1 cellular context compared by ENCODE assay signal in the genomic region with DNA sequence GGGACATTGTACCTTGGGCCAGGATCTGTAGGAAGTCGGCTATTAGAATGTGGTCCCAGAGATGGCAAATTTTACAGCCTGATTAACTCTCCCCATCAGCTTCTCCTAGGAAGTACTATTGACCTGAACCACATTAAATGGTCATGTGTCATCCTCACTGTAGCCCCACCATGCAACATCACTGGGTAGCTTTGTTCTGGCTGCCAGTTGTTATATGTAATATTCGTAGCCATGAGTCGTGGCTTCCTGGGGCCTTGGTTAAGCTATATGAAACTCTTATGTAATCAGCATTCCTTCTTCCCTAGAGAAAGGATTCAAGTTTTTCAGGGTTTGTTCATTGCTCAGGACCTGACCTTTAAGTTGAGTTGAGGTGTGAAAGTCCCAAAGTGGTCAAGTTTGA.
TF ChIP-seq lines count a peak whose summit lies in the region.

No MANE protein-coding gene starts in this region.

TF ChIP-seq in GM23338, 12 proteins besides CTCF, POLR2A, EP300 and RAD21 (continued from another document):
- TF ChIP-seq, protein P1, sequence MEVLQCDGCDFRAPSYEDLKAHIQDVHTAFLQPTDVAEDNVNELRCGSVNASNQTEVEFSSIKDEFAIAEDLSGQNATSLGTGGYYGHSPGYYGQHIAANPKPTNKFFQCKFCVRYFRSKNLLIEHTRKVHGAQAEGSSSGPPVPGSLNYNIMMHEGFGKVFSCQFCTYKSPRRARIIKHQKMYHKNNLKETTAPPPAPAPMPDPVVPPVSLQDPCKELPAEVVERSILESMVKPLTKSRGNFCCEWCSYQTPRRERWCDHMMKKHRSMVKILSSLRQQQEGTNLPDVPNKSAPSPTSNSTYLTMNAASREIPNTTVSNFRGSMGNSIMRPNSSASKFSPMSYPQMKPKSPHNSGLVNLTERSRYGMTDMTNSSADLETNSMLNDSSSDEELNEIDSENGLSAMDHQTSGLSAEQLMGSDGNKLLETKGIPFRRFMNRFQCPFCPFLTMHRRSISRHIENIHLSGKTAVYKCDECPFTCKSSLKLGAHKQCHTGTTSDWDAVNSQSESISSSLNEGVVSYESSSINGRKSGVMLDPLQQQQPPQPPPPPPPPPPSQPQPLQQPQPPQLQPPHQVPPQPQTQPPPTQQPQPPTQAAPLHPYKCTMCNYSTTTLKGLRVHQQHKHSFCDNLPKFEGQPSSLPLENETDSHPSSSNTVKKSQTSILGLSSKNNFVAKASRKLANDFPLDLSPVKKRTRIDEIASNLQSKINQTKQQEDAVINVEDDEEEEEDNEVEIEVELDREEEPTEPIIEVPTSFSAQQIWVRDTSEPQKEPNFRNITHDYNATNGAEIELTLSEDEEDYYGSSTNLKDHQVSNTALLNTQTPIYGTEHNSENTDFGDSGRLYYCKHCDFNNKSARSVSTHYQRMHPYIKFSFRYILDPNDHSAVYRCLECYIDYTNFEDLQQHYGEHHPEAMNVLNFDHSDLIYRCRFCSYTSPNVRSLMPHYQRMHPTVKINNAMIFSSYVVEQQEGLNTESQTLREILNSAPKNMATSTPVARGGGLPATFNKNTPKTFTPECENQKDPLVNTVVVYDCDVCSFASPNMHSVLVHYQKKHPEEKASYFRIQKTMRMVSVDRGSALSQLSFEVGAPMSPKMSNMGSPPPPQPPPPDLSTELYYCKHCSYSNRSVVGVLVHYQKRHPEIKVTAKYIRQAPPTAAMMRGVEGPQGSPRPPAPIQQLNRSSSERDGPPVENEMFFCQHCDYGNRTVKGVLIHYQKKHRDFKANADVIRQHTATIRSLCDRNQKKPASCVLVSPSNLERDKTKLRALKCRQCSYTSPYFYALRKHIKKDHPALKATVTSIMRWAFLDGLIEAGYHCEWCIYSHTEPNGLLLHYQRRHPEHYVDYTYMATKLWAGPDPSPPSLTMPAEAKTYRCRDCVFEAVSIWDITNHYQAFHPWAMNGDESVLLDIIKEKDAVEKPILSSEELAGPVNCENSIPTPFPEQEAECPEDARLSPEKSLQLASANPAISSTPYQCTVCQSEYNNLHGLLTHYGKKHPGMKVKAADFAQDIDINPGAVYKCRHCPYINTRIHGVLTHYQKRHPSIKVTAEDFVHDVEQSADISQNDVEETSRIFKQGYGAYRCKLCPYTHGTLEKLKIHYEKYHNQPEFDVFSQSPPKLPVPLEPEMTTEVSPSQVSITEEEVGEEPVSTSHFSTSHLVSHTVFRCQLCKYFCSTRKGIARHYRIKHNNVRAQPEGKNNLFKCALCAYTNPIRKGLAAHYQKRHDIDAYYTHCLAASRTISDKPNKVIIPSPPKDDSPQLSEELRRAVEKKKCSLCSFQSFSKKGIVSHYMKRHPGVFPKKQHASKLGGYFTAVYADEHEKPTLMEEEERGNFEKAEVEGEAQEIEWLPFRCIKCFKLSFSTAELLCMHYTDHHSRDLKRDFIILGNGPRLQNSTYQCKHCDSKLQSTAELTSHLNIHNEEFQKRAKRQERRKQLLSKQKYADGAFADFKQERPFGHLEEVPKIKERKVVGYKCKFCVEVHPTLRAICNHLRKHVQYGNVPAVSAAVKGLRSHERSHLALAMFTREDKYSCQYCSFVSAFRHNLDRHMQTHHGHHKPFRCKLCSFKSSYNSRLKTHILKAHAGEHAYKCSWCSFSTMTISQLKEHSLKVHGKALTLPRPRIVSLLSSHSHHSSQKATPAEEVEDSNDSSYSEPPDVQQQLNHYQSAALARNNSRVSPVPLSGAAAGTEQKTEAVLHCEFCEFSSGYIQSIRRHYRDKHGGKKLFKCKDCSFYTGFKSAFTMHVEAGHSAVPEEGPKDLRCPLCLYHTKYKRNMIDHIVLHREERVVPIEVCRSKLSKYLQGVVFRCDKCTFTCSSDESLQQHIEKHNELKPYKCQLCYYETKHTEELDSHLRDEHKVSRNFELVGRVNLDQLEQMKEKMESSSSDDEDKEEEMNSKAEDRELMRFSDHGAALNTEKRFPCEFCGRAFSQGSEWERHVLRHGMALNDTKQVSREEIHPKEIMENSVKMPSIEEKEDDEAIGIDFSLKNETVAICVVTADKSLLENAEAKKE (CRISPR knock-in tag; IDR thresholded peaks at IDR 0.05) = no peak
- TF ChIP-seq ZNF114 (CRISPR knock-in tag; IDR thresholded peaks at IDR 0.05) (no peak), ETS1 (IDR thresholded peaks at IDR 0.05) (no peak), NANOG (IDR thresholded peaks at IDR 0.05; ENCODE audit: borderline replicate concordance) (no peak), JUNB (IDR thresholded peaks at IDR 0.05; ENCODE audit: unreplicated experiment) (no peak), ZNF331 (CRISPR knock-in tag; IDR thresholded peaks at IDR 0.05; ENCODE audit: low read depth) (no peak), CREB1 (CRISPR knock-in tag; IDR thresholded peaks at IDR 0.05; ENCODE audit: low read depth) (no peak), POLR2AphosphoS5 (IDR thresholded peaks at IDR 0.05; ENCODE audit: low read depth) (no peak)
